ENCODE assay signal across 14 cellular contexts in the genomic region with DNA sequence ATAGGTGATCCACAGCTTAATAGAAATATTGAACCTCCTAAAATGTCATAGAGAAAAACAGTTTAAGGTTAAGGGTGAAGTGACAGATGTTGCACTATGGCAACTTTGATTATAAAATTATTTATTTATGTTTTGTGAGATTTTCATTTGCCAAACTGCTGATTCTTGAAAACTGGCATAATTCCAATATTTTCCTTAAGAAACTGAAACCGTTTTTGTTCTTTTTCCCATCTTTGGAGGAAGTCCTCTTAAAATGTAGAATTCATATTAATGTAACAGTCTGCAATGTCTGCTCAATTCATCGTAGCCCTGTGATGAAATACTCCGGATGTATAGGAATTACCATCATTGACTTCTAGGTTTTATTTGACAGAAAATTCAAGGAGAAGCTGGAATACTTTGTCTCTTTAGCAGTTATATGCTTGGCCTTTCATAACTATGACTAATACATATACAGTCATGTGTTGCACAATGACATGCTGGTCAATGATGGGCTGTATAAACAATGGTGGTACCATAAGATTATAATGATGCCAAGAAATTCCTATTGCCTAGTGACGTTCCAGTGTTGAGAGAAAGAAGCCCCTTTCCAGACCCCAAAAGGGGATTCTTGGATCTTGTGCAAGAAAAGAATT.
A peak's percentile ranks its signal among the peaks of the same experiment; 100 is the strongest.
DNase-seq lines count a peak whose midpoint lies in the region; ATAC-seq, FAIRE-seq and TF ChIP-seq lines count a peak whose summit lies in the region.
"Had no signal": no experiment of that assay in that cellular context is flagged by ENCODE, and none has a peak within 500 bp of the region (broad histone marks: within the 10 kb centered on the region; RNA-seq: fewer than 3 reads in every experiment).

No MANE protein-coding gene starts in this region.

- no peaks in the 10 kb centered on the region for H3K9me3 Mint-ChIP-seq in Caco-2 (ENCODE audit: unreplicated experiment)
- H3K9me3 Mint-ChIP-seq: activated naive CD4-positive, alpha-beta T cell treated with anti-CD3 and anti-CD28 coated beads, Interleukin-2, amount 50 U/mL, for 24 hours had no signal

- BruUV-seq in K562 (replicated peaks; lab: Mats Ljungman, UMichigan) (no TSS peak), Caco-2 (replicated peaks; lab: Mats Ljungman, UMichigan) (no TSS peak)

- no peaks in the 10 kb centered on the region for H4K20me1 ChIP-seq in K562 (replicated peaks; ENCODE audit: control insufficient read depth, insufficient read depth, low read length)

- no peaks in the 10 kb centered on the region for H3K27me3 Mint-ChIP-seq in Caco-2 (ENCODE audit: insufficient read depth, unreplicated experiment)
- H3K27me3 Mint-ChIP-seq: activated naive CD4-positive, alpha-beta T cell treated with anti-CD3 and anti-CD28 coated beads, Interleukin-2, amount 50 U/mL, for 24 hours had no signal

- H3K4me2 ChIP-seq in K562 (ENCODE audit: insufficient read depth, low read length), result no peak overlapping the region

- POLR2A ChIA-PET in K562 (lab: Yijun Ruan, JAX), result no interaction called here
- POLR2A ChIA-PET in Caco-2 (lab: Charles Lee), result no interaction called here

- H3K9ac ChIP-seq in K562 (ENCODE audit: insufficient read depth in 1 of 2, low read depth in 2 of 2, low read length in 2 of 2), result no peak overlapping the region

- FAIRE-seq in HTR-8/SVneo (lab: Jason Lieb, UNC) (no peak), K562 (lab: Jason Lieb, UNC) (no peak)
- FAIRE-seq: A204.1 had no signal

- 0% methylated on average over 4 of the region's 4 CpGs for WGBS in K562 (ENCODE audit: insufficient coverage, low coverage, missing lambda C conversion rate)

- H3K9me1 ChIP-seq in K562 (ENCODE audit: control insufficient read depth, insufficient read depth, low read length), result no peaks in the 10 kb centered on the region

- H3K4me1 ChIP-seq in K562 (replicated peaks in 1 of 2; ENCODE audit: control insufficient read depth in 2 of 2, insufficient read depth in 2 of 2, low read length in 2 of 2) (no peaks in the 10 kb centered on the region), Caco-2 (no peaks in the 10 kb centered on the region)

- no peaks in the 10 kb centered on the region for H3K36me3 ChIP-seq in K562 (ENCODE audit: control insufficient read depth, insufficient read depth, low read length)
- H3K36me3 ChIP-seq in Caco-2 (ENCODE audit: control insufficient read depth, insufficient read depth, low read length), result no peaks in the 10 kb centered on the region

- H3K27ac Mint-ChIP-seq in Caco-2 (ENCODE audit: unreplicated experiment), result no peak overlapping the region
- H3K27ac Mint-ChIP-seq: activated naive CD4-positive, alpha-beta T cell treated with anti-CD3 and anti-CD28 coated beads, Interleukin-2, amount 50 U/mL, for 24 hours had no signal

- CTCF ChIA-PET in K562 (lab: Yijun Ruan, JAX; ENCODE audit: low intra/inter-chr PET ratio) (no interaction called here), Caco-2 (lab: Charles Lee) (no interaction called here)

- intact Hi-C loops in K562 (cut with micrococcal nuclease), result no loop called here
- intact Hi-C loops in Caco-2 (cut with micrococcal nuclease; ENCODE audit: unreplicated experiment), result no loop called here

- TF ChIP-seq RAD21 in K562 (CRISPR knock-in tag; conservative IDR thresholded peaks at IDR 0.05 in 1 of 2, IDR thresholded peaks at IDR 0.05 in 1 of 2), result no peak

- no peak overlapping the region for H2AFZ ChIP-seq in K562 (ENCODE audit: low read depth, low read length)

- no peaks in the 10 kb centered on the region for H3K9me3 ChIP-seq in K562 (replicated peaks; ENCODE audit: control insufficient read depth, insufficient read depth, low read depth, low read length)
- H3K9me3 ChIP-seq in Caco-2, result no peaks in the 10 kb centered on the region

- in situ Hi-C loops in K562 (cut with MboI), result no loop called here

- H3K36me3 Mint-ChIP-seq in Caco-2 (ENCODE audit: insufficient read depth, unreplicated experiment), result no peaks in the 10 kb centered on the region

- ATAC-seq in K562, result no peak

- H3K4me3 ChIP-seq in K562 (no peak overlapping the region), Caco-2 (ENCODE audit: low read depth, low read length) (no peak overlapping the region)

- no peaks in the 10 kb centered on the region for H3K27me3 ChIP-seq in K562 (ENCODE audit: control insufficient read depth in 2 of 2, insufficient read depth in 2 of 2, low read length in 2 of 2)
- H3K27me3 ChIP-seq in Caco-2 (replicated peaks; ENCODE audit: control insufficient read depth, insufficient read depth, low read length), result no peaks in the 10 kb centered on the region

- H3K4me1 Mint-ChIP-seq in Caco-2 (ENCODE audit: low read depth, unreplicated experiment), result no peaks in the 10 kb centered on the region
- H3K4me1 Mint-ChIP-seq: activated naive CD4-positive, alpha-beta T cell treated with anti-CD3 and anti-CD28 coated beads, Interleukin-2, amount 50 U/mL, for 24 hours had no signal

- peak; percentile 19 for DNase-seq in A172 (ENCODE audit: low spot score)
- peak; percentile 17 for DNase-seq in HTR-8/SVneo (ENCODE audit: insufficient read length, low spot score)
- DNase-seq in K562 (ENCODE audit: extremely low read depth in 1 of 4, low spot score in 3 of 4), result no peak
- DNase-seq in glomerular visceral epithelial cell (ENCODE audit: extremely low spot score), result peak; percentile 14
- no peak for DNase-seq in HK-2 (ENCODE audit: unreplicated experiment)
- no peak for DNase-seq in mucosa of gallbladder (ENCODE audit: low spot score)
- no peak for DNase-seq in mesenteric fat pad (ENCODE audit: low spot score)
- DNase-seq in Caco-2, result no peak
- DNase-seq: activated CD4-positive, alpha-beta T cell treated with anti-CD3 and anti-CD28 coated beads for 48 hours; NCI-H446; stimulated activated CD4-positive, alpha-beta T cell treated with anti-CD3 and anti-CD28 coated beads, Interleukin-15, amount 100 ng/mL, for 24 hours had no signal

- TF ChIP-seq POLR2A in K562 (conservative IDR thresholded peaks at IDR 0.05), result no peak

- H3K27ac ChIP-seq in K562 (ENCODE audit: extremely low read depth, low read depth, low read length), result no peak overlapping the region

- no peak for TF ChIP-seq EP300 in K562 (IDR thresholded peaks at IDR 0.05; ENCODE audit: low read length)

- no peak overlapping the region for H3K4me3 Mint-ChIP-seq in Caco-2 (ENCODE audit: unreplicated experiment)
- H3K4me3 Mint-ChIP-seq: activated naive CD4-positive, alpha-beta T cell treated with anti-CD3 and anti-CD28 coated beads, Interleukin-2, amount 50 U/mL, for 24 hours; nephron had no signal

- H3K79me2 ChIP-seq in K562 (ENCODE audit: control insufficient read depth, insufficient read depth, low read length), result no peaks in the 10 kb centered on the region

- no peak for TF ChIP-seq CTCF in K562 (IDR thresholded peaks at IDR 0.05 in 2 of 3, conservative IDR thresholded peaks at IDR 0.05 in 1 of 3; ENCODE audit: insufficient read depth in 2 of 3, low read depth in 1 of 3, low read length in 3 of 3)
- no peak for TF ChIP-seq CTCF in Caco-2 (IDR thresholded peaks at IDR 0.05; ENCODE audit: insufficient read depth in 1 of 2, low read depth in 1 of 2, low read length in 1 of 2, severe bottlenecking in 1 of 2, unreplicated experiment in 1 of 2)

TF ChIP-seq in K562, 482 proteins besides CTCF, POLR2A, EP300 and RAD21:
- TF ChIP-seq ZNF431 (CRISPR knock-in tag; IDR thresholded peaks at IDR 0.05), result no peak
- no peak for TF ChIP-seq ZNF589 (CRISPR knock-in tag; IDR thresholded peaks at IDR 0.05; ENCODE audit: low read depth)
- TF ChIP-seq CEBPG (CRISPR knock-in tag; IDR thresholded peaks at IDR 0.05), result no peak
- TF ChIP-seq CEBPG (tag; conservative IDR thresholded peaks at IDR 0.05 in 1 of 2, IDR thresholded peaks at IDR 0.05 in 1 of 2), result peak in 1 of 2 experiments; percentile 33; a peak in 1 of 4 replicates
- no peak for TF ChIP-seq DPF2 (IDR thresholded peaks at IDR 0.05)
- TF ChIP-seq ARID1B (IDR thresholded peaks at IDR 0.05), result no peak
- TF ChIP-seq CEBPB (tag; IDR thresholded peaks at IDR 0.05), result peak; percentile 47; the same call in 1 of the 2 replicates
TF ChIP-seq in K562: peak in this region for 2.

Comparison
In these comparisons a context has a peak if more than half of its experiments do, and no peak if none do; other contexts are left out.
1. DNase-seq: peak in A172 (single experiment), HTR-8/SVneo (single experiment) and glomerular visceral epithelial cell (single experiment); none in K562 (0 of 4), HK-2 (single experiment), mucosa of gallbladder (single experiment), mesenteric fat pad (single experiment) and Caco-2 (0 of 2).